8 cellular contexts compared by ENCODE assay signal in genomic region chr7:127585044-127585953, GRCh38. TPM values are rescaled to one million over a fixed set of nuclear protein-coding genes. Genes with fewer than 3 reads are reported as not detected.
DNase-seq lines count a peak whose midpoint lies in the region; ATAC-seq and TF ChIP-seq lines count a peak whose summit lies in the region.

A gene with protein sequence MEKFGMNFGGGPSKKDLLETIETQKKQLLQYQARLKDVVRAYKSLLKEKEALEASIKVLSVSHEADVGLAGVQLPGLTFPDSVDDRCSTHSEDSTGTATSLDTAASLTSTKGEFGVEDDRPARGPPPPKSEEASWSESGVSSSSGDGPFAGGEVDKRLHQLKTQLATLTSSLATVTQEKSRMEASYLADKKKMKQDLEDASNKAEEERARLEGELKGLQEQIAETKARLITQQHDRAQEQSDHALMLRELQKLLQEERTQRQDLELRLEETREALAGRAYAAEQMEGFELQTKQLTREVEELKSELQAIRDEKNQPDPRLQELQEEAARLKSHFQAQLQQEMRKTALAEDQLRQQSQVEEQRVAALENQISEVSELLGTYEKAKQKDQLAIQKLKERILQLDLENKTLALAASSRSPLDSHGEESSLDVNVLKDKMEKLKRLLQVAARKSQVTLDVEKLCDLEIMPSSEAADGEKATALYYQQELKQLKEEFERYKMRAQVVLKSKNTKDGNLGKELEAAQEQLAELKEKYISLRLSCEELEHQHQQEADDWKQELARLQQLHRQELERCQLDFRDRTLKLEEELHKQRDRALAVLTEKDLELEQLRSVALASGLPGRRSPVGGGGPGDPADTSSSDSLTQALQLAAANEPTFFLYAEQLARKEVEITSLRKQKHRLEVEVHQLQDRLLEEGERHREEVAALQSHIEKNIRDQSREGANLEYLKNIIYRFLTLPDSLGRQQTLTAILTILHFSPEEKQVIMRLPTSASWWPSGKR (minus strand): TSS chr7:127585596. CDS start chr7:127585182, 414 bp downstream.

- TF ChIP-seq CTCF in epithelial cell of proximal tubule (conservative IDR thresholded peaks at IDR 0.05; ENCODE audit: low read depth, low read length): no peak

- ATAC-seq in GM21526 (IDR thresholded peaks at IDR 0.05; ENCODE audit: low FRiP score, unreplicated experiment): peak; percentile 81

- H3K9ac ChIP-seq in mucosa of stomach (ENCODE audit: low read length): peak within 1 kb of the TSS; percentile 88

- H3K4me3 ChIP-seq in epithelial cell of proximal tubule (ENCODE audit: low read depth, low read length): peak within 1 kb of the TSS; percentile 89
- H3K4me3 ChIP-seq in mucosa of stomach (ENCODE audit: low read length): peak within 1 kb of the TSS; percentile 85

- H3K9me3 ChIP-seq in mucosa of stomach (ENCODE audit: control insufficient read depth, low read length): no peaks in the 10 kb centered on the region

- H3K36me3 ChIP-seq in mucosa of stomach (ENCODE audit: control insufficient read depth, insufficient read depth, low read length): no peaks in the 10 kb centered on the region

- H3K27me3 ChIP-seq in mucosa of stomach (ENCODE audit: control insufficient read depth, insufficient read depth, low read length): no peaks in the 10 kb centered on the region

- DNase-seq in DMS114 treated with DMSO at 0.1 percent for 48 hours (lab: John Stamatoyannopoulos, UW; ENCODE audit: unreplicated experiment) (peak; percentile 66), HuH-7 (ENCODE audit: low spot score) (peak; percentile 95), OCI-M2 (lab: John Stamatoyannopoulos, UW; ENCODE audit: unreplicated experiment) (peak; percentile 82), epithelial cell of proximal tubule (ENCODE audit: low read depth) (peak; percentile 26)
- peak; percentile 99 for DNase-seq in activated T-cell treated with anti-CD3 and anti-CD28 coated beads, Interleukin-2, amount 50 U/mL, for 1 hour
- DNase-seq in stimulated activated CD8-positive, alpha-beta memory T cell treated with anti-CD3 and anti-CD28 coated beads, Interleukin-7, amount 100 ng/mL, for 1 hour (ENCODE audit: low read depth in 2 of 2): peak; percentile 93 to 95

- peaks cover 37% of the 10 kb centered on the region for H3K4me1 ChIP-seq in mucosa of stomach (ENCODE audit: control insufficient read depth, insufficient read depth, low read length)

RNA-seq across cellular contexts. Expression of the gene that starts here (rescaled TPM):
- total RNA-seq in epithelial cell of proximal tubule: 13.9 and 15.2 TPM in 2 replicates

Comparison
In these comparisons a context has a peak if more than half of its experiments do, and no peak if none do; other contexts are left out.
1. Peak in every context shown above with its lines: DNase-seq, ATAC-seq and H3K4me3 ChIP-seq.
2. DNase-seq: peak in every context shown above with its lines; median percentile 99 in activated T-cell treated with anti-CD3 and anti-CD28 coated beads, Interleukin-2, amount 50 U/mL, for 1 hour; 95 in HuH-7; 94 in stimulated activated CD8-positive, alpha-beta memory T cell treated with anti-CD3 and anti-CD28 coated beads, Interleukin-7, amount 100 ng/mL, for 1 hour; 82 in OCI-M2; 66 in DMS114 treated with DMSO at 0.1 percent for 48 hours; 26 in epithelial cell of proximal tubule.